Comparison of ENCODE assay signal across 11 cellular contexts in genomic region chr17:46921962-46922361, GRCh38. TPM values are rescaled to one million over a fixed set of nuclear protein-coding genes. Genes with fewer than 3 reads are reported as not detected.
DNase-seq lines count a peak whose midpoint lies in the region; TF ChIP-seq lines count a peak whose summit lies in the region.
"Not testable (repeated sequence)": the region's sequence is repeated elsewhere in the genome, so short reads cannot be mapped to it uniquely, and the experiment has no call there.
"Had no signal": no experiment of that assay in that cellular context is flagged by ENCODE, and none has a peak within 500 bp of the region (broad histone marks: within the 10 kb centered on the region; RNA-seq: fewer than 3 reads in every experiment).

No MANE protein-coding gene starts in this region.

- H4K20me1 ChIP-seq in Karpas-422 (ENCODE audit: insufficient read depth, low read depth, low read length): peaks cover 15% of the 10 kb centered on the region; the same call in 1 of the 2 replicates

- H3K9me3 Mint-ChIP-seq in Calu3 (ENCODE audit: low read depth, unreplicated experiment); activated naive CD4-positive, alpha-beta T cell treated with anti-CD3 and anti-CD28 coated beads, Interleukin-2, amount 50 U/mL, for 24 hours; immature natural killer cell; neural crest cell; type B pancreatic cell: not testable (repeated sequence)

- DNase-seq in Calu3; Karpas-422; immature natural killer cell; neural crest cell (ENCODE audit: low read depth, low spot score); type B pancreatic cell (ENCODE audit: extremely low spot score, unreplicated experiment): not testable (repeated sequence)

- H3K36me3 ChIP-seq in Karpas-422 (ENCODE audit: insufficient read depth, low read length); ectodermal cell (ENCODE audit: control insufficient read depth, insufficient read depth, low read length): not testable (repeated sequence)

- peaks cover 20% of the 10 kb centered on the region for H3K36me3 Mint-ChIP-seq in Calu3 (ENCODE audit: insufficient read depth, unreplicated experiment)
- H3K36me3 Mint-ChIP-seq in activated naive CD4-positive, alpha-beta T cell treated with anti-CD3 and anti-CD28 coated beads, Interleukin-2, amount 50 U/mL, for 24 hours; immature natural killer cell; neural crest cell (ENCODE audit: low read depth); type B pancreatic cell: not testable (repeated sequence)

- WGBS in ectodermal cell, 2 experiments: 86 to 95% methylated on average over 3 to 4 of the region's 4 CpGs

- not testable (repeated sequence) for H3K9me3 ChIP-seq in Karpas-422 (ENCODE audit: low read length); ectodermal cell (ENCODE audit: control insufficient read depth, low read length)

- peaks cover 15% of the 10 kb centered on the region for H3K27me3 Mint-ChIP-seq in Calu3 (ENCODE audit: unreplicated experiment)
- not testable (repeated sequence) for H3K27me3 Mint-ChIP-seq in activated naive CD4-positive, alpha-beta T cell treated with anti-CD3 and anti-CD28 coated beads, Interleukin-2, amount 50 U/mL, for 24 hours; immature natural killer cell (ENCODE audit: low read depth in 3 of 3); neural crest cell (ENCODE audit: low read depth); type B pancreatic cell

- not testable (repeated sequence) for BruUV-seq in Calu3 (replicated peaks; lab: Mats Ljungman, UMichigan)

- peaks cover 14% of the 10 kb centered on the region for H3K4me1 ChIP-seq in Karpas-422 (ENCODE audit: low read length)
- not testable (repeated sequence) for H3K4me1 ChIP-seq in ectodermal cell (ENCODE audit: control insufficient read depth, insufficient read depth, low read length)

- H3K4me3 Mint-ChIP-seq in Calu3 (ENCODE audit: low read depth, unreplicated experiment) (peak overlapping the region; percentile 87), immature natural killer cell (peak overlapping the region; percentile 72 to 86 (median 82)), neural crest cell (peak overlapping the region; percentile 80), type B pancreatic cell (peak overlapping the region; percentile 86)
- H3K4me3 Mint-ChIP-seq in activated naive CD4-positive, alpha-beta T cell treated with anti-CD3 and anti-CD28 coated beads, Interleukin-2, amount 50 U/mL, for 24 hours: peak overlapping the region; percentile 93

- H2AFZ ChIP-seq in Karpas-422 (ENCODE audit: low read length): not testable (repeated sequence)

- H3K4me3 ChIP-seq in Karpas-422 (ENCODE audit: low read length): not testable (repeated sequence)
- peak overlapping the region; percentile 100 for H3K4me3 ChIP-seq in WI38 (ENCODE audit: low read depth, low read length)
- peak overlapping the region; percentile 82 for H3K4me3 ChIP-seq in ectodermal cell (ENCODE audit: insufficient read depth, low read depth, low read length)

- CTCF ChIA-PET in Calu3 (lab: Charles Lee): not testable (repeated sequence)

- not testable (repeated sequence) for H3K27ac ChIP-seq in Karpas-422 (ENCODE audit: low read length); ectodermal cell (ENCODE audit: insufficient read depth, low read depth, low read length, poor library complexity, severe bottlenecking)

- intact Hi-C loops in Calu3 (cut with micrococcal nuclease; ENCODE audit: unreplicated experiment): not testable (repeated sequence)

- not testable (repeated sequence) for H3K9me2 ChIP-seq in Karpas-422 (replicated peaks; ENCODE audit: insufficient read depth, low read length)

- peaks cover 40% of the 10 kb centered on the region for H3K79me2 ChIP-seq in Karpas-422 (ENCODE audit: low read length)

- H3K4me2 ChIP-seq in Karpas-422 (ENCODE audit: low read depth, low read length, poor library complexity, severe bottlenecking): peak overlapping the region; percentile 91

- H3K27me3 ChIP-seq in Karpas-422 (ENCODE audit: low read length); ectodermal cell (ENCODE audit: control insufficient read depth, insufficient read depth, low read length, poor library complexity, severe bottlenecking): not testable (repeated sequence)

- not testable (repeated sequence) for H3K4me1 Mint-ChIP-seq in Calu3 (ENCODE audit: low read depth, unreplicated experiment)
- H3K4me1 Mint-ChIP-seq in activated naive CD4-positive, alpha-beta T cell treated with anti-CD3 and anti-CD28 coated beads, Interleukin-2, amount 50 U/mL, for 24 hours: peaks cover 40% of the 10 kb centered on the region
- H3K4me1 Mint-ChIP-seq in immature natural killer cell (peaks cover 45 to 53% of the 10 kb centered on the region in 2 donors), neural crest cell (peaks cover 28% of the 10 kb centered on the region), type B pancreatic cell (ENCODE audit: unreplicated experiment) (peaks cover 32% of the 10 kb centered on the region)

- not testable (repeated sequence) for TF ChIP-seq CTCF in Calu3 (IDR thresholded peaks at IDR 0.05; ENCODE audit: unreplicated experiment); WI38 (IDR thresholded peaks at IDR 0.05; ENCODE audit: low read depth, low read length); neural crest cell (conservative IDR thresholded peaks at IDR 0.05); type B pancreatic cell (conservative IDR thresholded peaks at IDR 0.05)

- not testable (repeated sequence) for H3K9ac ChIP-seq in Karpas-422 (ENCODE audit: low read length)

- H3K27ac Mint-ChIP-seq in Calu3 (ENCODE audit: unreplicated experiment): not testable (repeated sequence)
- H3K27ac Mint-ChIP-seq in activated naive CD4-positive, alpha-beta T cell treated with anti-CD3 and anti-CD28 coated beads, Interleukin-2, amount 50 U/mL, for 24 hours: peak overlapping the region; percentile 78
- H3K27ac Mint-ChIP-seq in immature natural killer cell (peak overlapping the region in 5 of 6 donors; percentile 64 to 100 (median 91)), neural crest cell (ENCODE audit: unreplicated experiment) (peak overlapping the region; percentile 60), type B pancreatic cell (peak overlapping the region; percentile 87)

RNA-seq across cellular contexts. Expression of gene GOSR2, which starts 1.0 kb away (rescaled TPM):
- total RNA-seq in Calu3 (2022) (90.7 and 91.2 TPM in 2 replicates), neural crest cell (46.1 and 52.8 TPM in 2 replicates), type B pancreatic cell (ENCODE audit: low replicate concordance) (60.2 and 63.4 TPM in 2 replicates)
- total RNA-seq in Karpas-422 (2014; rRNA removed; shearing (Covaris generic); ENCODE audit: low replicate concordance): 36.8 and 59.1 TPM in 2 replicates
- polyA plus RNA-seq in ectodermal cell (2013, experiment 1 of 4): 37.8 TPM
- 39.1 TPM for polyA plus RNA-seq in ectodermal cell (2013, experiment 2 of 4)
- 30.3 TPM for polyA plus RNA-seq in ectodermal cell (2013, experiment 3 of 4)
- 33.3 TPM for polyA plus RNA-seq in ectodermal cell (2013, experiment 4 of 4)
- polyA plus RNA-seq in immature natural killer cell: 10 to 100 TPM; 36.9 to 62.4 (median 57.6) TPM

RNA-seq across cellular contexts. Expression of gene RPRML, which starts 57.1 kb away (rescaled TPM):
- not detected in 2 replicates for total RNA-seq in Calu3 (2022)
- total RNA-seq in Karpas-422 (2014; rRNA removed; shearing (Covaris generic); ENCODE audit: low replicate concordance): not detected in 2 replicates
- polyA plus RNA-seq in ectodermal cell (2013, experiment 1 of 4): 1.1 TPM
- 1.1 TPM for polyA plus RNA-seq in ectodermal cell (2013, experiment 2 of 4)
- polyA plus RNA-seq in ectodermal cell (2013, experiment 3 of 4): 3.1 TPM
- polyA plus RNA-seq in ectodermal cell (2013, experiment 4 of 4): 4.2 TPM
- polyA plus RNA-seq in immature natural killer cell: not detected
- total RNA-seq in neural crest cell: 1.6 and 1.8 TPM in 2 replicates
- total RNA-seq in type B pancreatic cell (ENCODE audit: low replicate concordance): 0.43 and 0.46 TPM in 2 replicates
- total RNA-seq: lung microvascular endothelial cell, RPMI7951, sciatic nerve had no signal
